In the genomic region with DNA sequence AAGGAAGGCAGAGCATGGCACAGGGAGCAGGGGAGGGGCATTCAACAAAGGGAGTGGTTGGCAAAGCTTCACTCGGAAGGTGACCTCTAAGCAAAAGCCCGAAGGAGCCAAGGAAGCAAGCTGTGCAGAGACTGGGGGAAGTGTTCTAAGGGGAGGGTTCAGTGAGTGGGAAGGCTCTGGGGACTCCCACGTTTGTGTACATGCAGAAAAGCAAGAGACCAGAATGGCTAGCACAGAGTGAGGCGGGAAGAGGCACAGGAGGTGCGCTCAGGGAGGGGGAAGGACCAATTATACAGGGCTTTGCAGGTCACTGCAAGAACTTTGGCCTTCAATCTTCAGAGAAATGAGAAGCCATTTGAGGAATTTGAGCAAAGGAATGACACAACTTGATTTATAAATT, we compare ENCODE assay signal across 15 cellular contexts. TPM values are rescaled to one million over a fixed set of nuclear protein-coding genes. Genes with fewer than 3 reads are reported as not detected.
DNase-seq lines count a peak whose midpoint lies in the region; ATAC-seq and TF ChIP-seq lines count a peak whose summit lies in the region.
"Had no signal": no experiment of that assay in that cellular context is flagged by ENCODE, and none has a peak within 500 bp of the region (broad histone marks: within the 10 kb centered on the region; RNA-seq: fewer than 3 reads in every experiment).

No MANE protein-coding gene starts in this region.

- no peak for ATAC-seq in HG02798 (IDR thresholded peaks at IDR 0.05; ENCODE audit: poor library complexity, unreplicated experiment)
- ATAC-seq: activated T-helper 17 cell treated with anti-CD3 and anti-CD28 coated beads, Interleukin-2, amount 50 U/mL, for 72 hours had no signal

- no peak overlapping the region for H3K27ac ChIP-seq in hepatocyte
- H3K27ac ChIP-seq in skeletal muscle tissue (ENCODE audit: low read depth, low read length), result no peak overlapping the region
- H3K27ac ChIP-seq: uterus had no signal

- H3K4me1 ChIP-seq in hepatocyte (ENCODE audit: insufficient read depth), result peaks cover 28% of the 10 kb centered on the region
- peaks cover 28 to 47% (median 33%) of the 10 kb centered on the region in 3 donors for H3K4me1 ChIP-seq in skeletal muscle tissue (ENCODE audit: control insufficient read depth in 3 of 3, insufficient read depth in 3 of 3, low read length in 3 of 3)

- peak overlapping the region; percentile 17 for H3K4me2 ChIP-seq in hepatocyte

- H3K9me3 ChIP-seq in hepatocyte (ENCODE audit: low read depth) (no peaks in the 10 kb centered on the region), skeletal muscle tissue (ENCODE audit: control insufficient read depth in 3 of 3, low read length in 3 of 3) (no peaks in the 10 kb centered on the region)
- H3K9me3 ChIP-seq: uterus had no signal

- H3K9me2 ChIP-seq in hepatocyte (replicated peaks; ENCODE audit: insufficient read depth), result no peaks in the 10 kb centered on the region

- H3K9ac ChIP-seq in skeletal muscle tissue (ENCODE audit: low read depth in 1 of 3, low read length in 3 of 3), result peak overlapping the region in 1 of 3 donors; percentile 14

- no peak for TF ChIP-seq CTCF in hepatocyte (IDR thresholded peaks at IDR 0.05; ENCODE audit: poor library complexity)

- H3K79me2 ChIP-seq in hepatocyte, result peaks cover 100% of the 10 kb centered on the region

- H3K27me3 ChIP-seq in H7 (ENCODE audit: control insufficient read depth, insufficient read depth, low read length) (peaks cover 9% of the 10 kb centered on the region; the same call in 1 of the 2 replicates), hepatocyte (no peaks in the 10 kb centered on the region), skeletal muscle tissue (ENCODE audit: control insufficient read depth in 3 of 3, insufficient read depth in 3 of 3, low read length in 3 of 3) (no peaks in the 10 kb centered on the region)
- H3K27me3 ChIP-seq: uterus had no signal

- no peak overlapping the region for H2AFZ ChIP-seq in hepatocyte

- H3K4me3 ChIP-seq in H7 (ENCODE audit: insufficient read depth, low read depth, low read length) (no peak overlapping the region), hepatocyte (no peak overlapping the region), skeletal muscle tissue (ENCODE audit: low read length in 3 of 3) (peak overlapping the region in 2 of 3 donors; percentile 18 to 27)
- H3K4me3 ChIP-seq: uterus had no signal

- DNase-seq in H7 (peak; percentile 16), amniotic epithelial cell (ENCODE audit: low read depth) (peak; percentile 42), hepatocyte (ENCODE audit: low spot score) (no peak), 8988T (no peak), COLO829 (ENCODE audit: low spot score) (no peak), NCI-H510A treated with DMSO at 0.1 percent for 48 hours (lab: John Stamatoyannopoulos, UW) (no peak)
- DNase-seq: dermis blood vessel endothelial cell; Karpas-422; NCI-H187 treated with DMSO at 0.1 percent for 48 hours; NCI-H748 treated with DMSO at 0.1 percent for 48 hours; stimulated activated CD4-positive, alpha-beta T cell treated with anti-CD3 and anti-CD28 coated beads, Interleukin-2, amount 100 ng/mL, for 24 hours; uterus had no signal

- peaks cover 94% of the 10 kb centered on the region for H4K20me1 ChIP-seq in hepatocyte (ENCODE audit: insufficient read depth, poor library complexity, severe bottlenecking)

- H3K36me3 ChIP-seq in H7 (replicated peaks; ENCODE audit: control insufficient read depth, insufficient read depth, low read length) (no peaks in the 10 kb centered on the region), hepatocyte (replicated peaks; ENCODE audit: insufficient read depth, low read depth) (no peaks in the 10 kb centered on the region), skeletal muscle tissue (ENCODE audit: control insufficient read depth in 3 of 3, insufficient read depth in 3 of 3, low read length in 3 of 3) (no peaks in the 10 kb centered on the region)
- H3K36me3 ChIP-seq: uterus had no signal

- WGBS in hepatocyte (ENCODE audit: low lambda C conversion rate, missing lambda C conversion rate), result 67% methylated on average over 5 of the region's 5 CpGs

RNA-seq across cellular contexts. Expression of a gene that starts 7.4 kb away (rescaled TPM):
- 31.5 and 49.5 TPM in 2 replicates for total RNA-seq in H7 (2014; rRNA removed; shearing (Covaris generic))
- 69.2 and 70.2 TPM in 2 replicates for total RNA-seq in hepatocyte
- polyA plus RNA-seq in hepatocyte, result 15.1 and 17.8 TPM in 2 replicates
- 62.1 TPM for total RNA-seq in skeletal muscle tissue

Comparison
In these comparisons a context has a peak if more than half of its experiments do, and no peak if none do; other contexts are left out.
1. DNase-seq: peak in H7 (single experiment) and amniotic epithelial cell (single experiment); none in hepatocyte (single experiment), 8988T (single experiment), COLO829 (single experiment) and NCI-H510A treated with DMSO at 0.1 percent for 48 hours (single experiment).
2. H3K4me3 ChIP-seq: peak in skeletal muscle tissue (2 of 3); none in H7 (single experiment) and hepatocyte (single experiment).